ENCODE assay signal across 11 cellular contexts in the genomic region with DNA sequence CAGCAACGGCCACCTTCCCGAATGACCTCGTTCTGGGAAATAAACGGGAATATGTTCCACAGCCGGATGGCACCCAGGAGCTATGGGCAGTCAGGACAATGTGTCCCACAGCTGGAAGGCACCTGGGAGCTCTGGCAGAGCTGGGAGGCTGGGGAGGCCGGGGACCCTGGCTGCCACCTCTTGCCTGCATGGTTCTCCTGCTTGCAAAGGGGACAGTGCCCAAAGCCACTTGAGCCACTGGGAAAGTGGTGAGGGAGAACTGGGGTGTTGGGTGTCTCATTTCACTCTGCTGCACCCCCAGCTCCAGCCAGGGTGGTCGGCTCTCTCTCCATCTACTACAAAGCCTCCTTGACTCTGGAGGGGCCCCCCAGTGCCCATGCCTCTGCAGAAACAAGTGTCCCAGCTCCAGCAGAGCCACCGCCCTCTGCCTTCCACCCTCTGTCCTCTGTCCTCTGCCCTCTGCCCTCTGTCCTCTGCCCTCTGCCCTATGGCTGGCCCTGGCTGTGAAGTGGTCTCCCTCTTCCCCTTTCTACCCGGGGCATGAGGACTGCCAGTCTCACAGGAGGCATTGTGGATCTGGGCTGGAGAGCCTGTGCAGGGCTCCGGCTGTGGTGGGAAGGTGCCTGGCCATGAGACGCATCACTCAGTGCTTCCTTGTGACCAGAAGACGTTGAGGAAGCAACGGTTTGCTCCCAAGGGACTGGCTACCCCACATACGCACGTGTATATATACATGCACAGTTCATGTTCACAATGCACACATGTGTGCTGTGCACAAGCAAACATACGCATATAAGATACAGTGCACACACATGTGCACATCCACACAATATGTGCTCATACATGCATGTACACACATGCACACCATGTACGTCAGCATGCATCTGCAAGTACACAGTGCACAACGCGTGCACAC. TPM values are rescaled to one million over a fixed set of nuclear protein-coding genes. Genes with fewer than 3 reads are reported as not detected.
DNase-seq lines count a peak whose midpoint lies in the region; ATAC-seq and TF ChIP-seq lines count a peak whose summit lies in the region.
"Had no signal": no experiment of that assay in that cellular context is flagged by ENCODE, and none has a peak within 500 bp of the region (broad histone marks: within the 10 kb centered on the region; RNA-seq: fewer than 3 reads in every experiment).

No MANE protein-coding gene starts in this region.

- no peak for TF ChIP-seq EP300 in upper lobe of left lung (IDR thresholded peaks at IDR 0.05)

- TF ChIP-seq CTCF in nephron (IDR thresholded peaks at IDR 0.05; ENCODE audit: unreplicated experiment in 3 of 3): no peak
- TF ChIP-seq CTCF in upper lobe of left lung (IDR thresholded peaks at IDR 0.05): no peak

- H3K4me3 Mint-ChIP-seq in activated CD4-positive, alpha-beta T cell treated with anti-CD3 and anti-CD28 coated beads for 36 hours: no peak overlapping the region
- peak overlapping the region; percentile 16 to 51 (median 28) for H3K4me3 Mint-ChIP-seq in nephron
- H3K4me3 Mint-ChIP-seq: stimulated activated naive CD8-positive, alpha-beta T cell treated with anti-CD3 and anti-CD28 coated beads, Interleukin-15, amount 100 ng/mL, for 72 hours had no signal

- intact Hi-C loops in activated CD4-positive, alpha-beta T cell treated with anti-CD3 and anti-CD28 coated beads for 36 hours (cut with DNase I, micrococcal nuclease): no loop called here

- H3K9ac ChIP-seq in duodenal mucosa (ENCODE audit: low read depth in 1 of 2, low read length in 2 of 2): peak overlapping the region; percentile 47 to 63

- no peak for TF ChIP-seq POLR2A in upper lobe of left lung (IDR thresholded peaks at IDR 0.05)

- POLR2A ChIA-PET in activated CD4-positive, alpha-beta T cell treated with anti-CD3 and anti-CD28 coated beads for 36 hours (lab: Charles Lee): no interaction called here

- DNase-seq in activated CD4-positive, alpha-beta T cell treated with anti-CD3 and anti-CD28 coated beads for 36 hours: peak; percentile 2
- DNase-seq in activated CD4-positive, alpha-beta T cell treated with anti-CD3 and anti-CD28 coated beads for 48 hours: no peak
- DNase-seq in upper lobe of left lung: peak; percentile 21 to 40
- DNase-seq in glomerular visceral epithelial cell (ENCODE audit: extremely low spot score): no peak
- DNase-seq in NCI-H2107 (lab: John Stamatoyannopoulos, UW): no peak
- DNase-seq: activated CD8-positive, alpha-beta memory T cell treated with anti-CD3 and anti-CD28 coated beads for 24 hours; NCI-H2171 had no signal

- H3K4me3 ChIP-seq in duodenal mucosa (ENCODE audit: low read depth in 1 of 2, low read length in 2 of 2): peak overlapping the region; percentile 26 to 42
- no peak overlapping the region for H3K4me3 ChIP-seq in upper lobe of left lung

- H3K27ac Mint-ChIP-seq in activated CD4-positive, alpha-beta T cell treated with anti-CD3 and anti-CD28 coated beads for 36 hours: no peak overlapping the region
- peak overlapping the region; percentile 91 to 96 (median 95) for H3K27ac Mint-ChIP-seq in nephron
- H3K27ac Mint-ChIP-seq: stimulated activated naive CD8-positive, alpha-beta T cell treated with anti-CD3 and anti-CD28 coated beads, Interleukin-15, amount 100 ng/mL, for 72 hours had no signal

- no peaks in the 10 kb centered on the region for H3K4me1 Mint-ChIP-seq in activated CD4-positive, alpha-beta T cell treated with anti-CD3 and anti-CD28 coated beads for 36 hours
- peaks cover 57% of the 10 kb centered on the region for H3K4me1 Mint-ChIP-seq in nephron
- H3K4me1 Mint-ChIP-seq: stimulated activated naive CD8-positive, alpha-beta T cell treated with anti-CD3 and anti-CD28 coated beads, Interleukin-15, amount 100 ng/mL, for 72 hours had no signal

- H3K27me3 ChIP-seq in duodenal mucosa (ENCODE audit: control insufficient read depth in 1 of 2, insufficient read depth in 2 of 2, low read length in 2 of 2): no peaks in the 10 kb centered on the region
- H3K27me3 ChIP-seq in upper lobe of left lung: no peaks in the 10 kb centered on the region

- CTCF ChIA-PET in activated CD4-positive, alpha-beta T cell treated with anti-CD3 and anti-CD28 coated beads for 36 hours (lab: Charles Lee): no interaction called here

- H3K9me3 ChIP-seq in duodenal mucosa (ENCODE audit: control insufficient read depth in 1 of 2, low read length in 2 of 2) (no peaks in the 10 kb centered on the region), upper lobe of left lung (no peaks in the 10 kb centered on the region)

- no peak for ATAC-seq in activated CD4-positive, alpha-beta T cell treated with anti-CD3 and anti-CD28 coated beads for 36 hours
- no peak for ATAC-seq in upper lobe of left lung (ENCODE audit: low FRiP score in 2 of 2)
- no peak for ATAC-seq in HG02852 (IDR thresholded peaks at IDR 0.05; ENCODE audit: unreplicated experiment)
- ATAC-seq: stimulated activated naive CD8-positive, alpha-beta T cell treated with anti-CD3 and anti-CD28 coated beads, Interleukin-15, amount 100 ng/mL, for 72 hours had no signal

- H3K27ac ChIP-seq in duodenal mucosa (ENCODE audit: low read depth, low read length) (peak overlapping the region; percentile 84), upper lobe of left lung (peak overlapping the region; percentile 84 to 97 (median 90))

- H3K36me3 ChIP-seq in duodenal mucosa (ENCODE audit: control insufficient read depth in 1 of 2, insufficient read depth in 2 of 2, low read length in 2 of 2): no peaks in the 10 kb centered on the region
- H3K36me3 ChIP-seq in upper lobe of left lung: no peaks in the 10 kb centered on the region

- no peaks in the 10 kb centered on the region for H3K9me3 Mint-ChIP-seq in activated CD4-positive, alpha-beta T cell treated with anti-CD3 and anti-CD28 coated beads for 36 hours (ENCODE audit: low read depth)
- H3K9me3 Mint-ChIP-seq in nephron: no peaks in the 10 kb centered on the region

- no peaks in the 10 kb centered on the region for H3K27me3 Mint-ChIP-seq in activated CD4-positive, alpha-beta T cell treated with anti-CD3 and anti-CD28 coated beads for 36 hours
- peaks cover 2% of the 10 kb centered on the region for H3K27me3 Mint-ChIP-seq in nephron (ENCODE audit: low read depth)

- no peaks in the 10 kb centered on the region for H3K36me3 Mint-ChIP-seq in activated CD4-positive, alpha-beta T cell treated with anti-CD3 and anti-CD28 coated beads for 36 hours (ENCODE audit: low read depth)
- no peaks in the 10 kb centered on the region for H3K36me3 Mint-ChIP-seq in nephron (ENCODE audit: low read depth)

- 67 to 73% methylated on average over 15 to 19 of the region's 19 CpGs for WGBS in upper lobe of left lung, 2 donors

- H3K4me1 ChIP-seq in duodenal mucosa (ENCODE audit: control insufficient read depth in 1 of 2, insufficient read depth in 2 of 2, low read length in 2 of 2) (peaks cover 35% of the 10 kb centered on the region in 2 donors), upper lobe of left lung (peaks cover 49 to 63% (median 53%) of the 10 kb centered on the region in 4 donors)

RNA-seq across cellular contexts. Expression of gene INPP5A, which starts 21.5 kb away (rescaled TPM):
- 1 to 10 TPM; 8.1 to 9.3 TPM for total RNA-seq in activated CD4-positive, alpha-beta T cell treated with anti-CD3 and anti-CD28 coated beads for 36 hours
- total RNA-seq in upper lobe of left lung: 10 to 100 TPM; 28.6 to 81.7 (median 44.8) TPM

Comparison
In these comparisons a context has a peak if more than half of its experiments do, and no peak if none do; other contexts are left out.
1. DNase-seq: peak in activated CD4-positive, alpha-beta T cell treated with anti-CD3 and anti-CD28 coated beads for 36 hours (single experiment) and upper lobe of left lung (2 of 2); none in activated CD4-positive, alpha-beta T cell treated with anti-CD3 and anti-CD28 coated beads for 48 hours (single experiment), glomerular visceral epithelial cell (single experiment) and NCI-H2107 (single experiment).
2. H3K4me3 ChIP-seq: peak in duodenal mucosa (2 of 2); none in upper lobe of left lung (0 of 4).